In the genomic region with DNA sequence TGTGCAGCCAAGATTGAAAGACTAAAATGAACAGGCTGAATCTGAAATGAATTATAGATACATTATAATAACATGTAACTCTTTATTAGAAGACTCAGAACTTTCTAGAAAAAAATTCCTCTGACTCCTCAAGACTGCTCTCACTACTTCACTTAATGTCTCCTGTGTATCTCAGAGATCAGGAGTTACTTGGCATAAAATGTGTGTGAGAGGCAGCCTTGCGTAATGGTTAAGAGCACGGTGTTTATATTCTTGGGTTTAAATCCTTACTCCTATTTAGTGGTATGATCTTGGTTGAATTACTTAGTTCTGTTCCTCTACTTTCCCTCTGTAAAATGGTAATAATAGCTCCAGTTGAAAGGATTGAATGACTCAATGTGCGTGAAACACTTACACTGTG, we compare ENCODE assay signal across 26 cellular contexts.
"Had no signal": no experiment of that assay in that cellular context is flagged by ENCODE, and none has a peak within 500 bp of the region (broad histone marks: within the 10 kb centered on the region; RNA-seq: fewer than 3 reads in every experiment).

No MANE protein-coding gene starts in this region.

- H3K27me3 ChIP-seq: esophagus squamous epithelium, right lobe of liver, thyroid gland, vagina had no signal

- H3K4me1 ChIP-seq: esophagus squamous epithelium, lower lobe of right lung, parathyroid adenoma, right lobe of liver, thyroid gland, vagina had no signal

- H3K27ac ChIP-seq: esophagus squamous epithelium, lower lobe of right lung, parathyroid adenoma, right lobe of liver, thyroid gland, vagina had no signal

- H3K9me3 ChIP-seq: esophagus squamous epithelium, lower lobe of right lung, mucosa of descending colon, right lobe of liver, thyroid gland, vagina had no signal

- H3K79me2 ChIP-seq: parathyroid adenoma had no signal

- H3K4me2 ChIP-seq: smooth muscle cell had no signal

- DNase-seq: cortex of kidney; effector memory CD8-positive, alpha-beta T cell; erythroblast; esophagus squamous epithelium; hypothalamus; immature natural killer cell; left ventricle myocardium superior; lower lobe of right lung; mucosa of descending colon; naive B cell; right lobe of liver; stimulated activated CD4-positive, alpha-beta T cell treated with anti-CD3 and anti-CD28 coated beads, Interleukin-12 subunit alpha, Interleukin-12 subunit beta, amount 100 ng/mL, for 4 hours; stimulated activated CD4-positive, alpha-beta T cell treated with anti-CD3 and anti-CD28 coated beads, Interleukin-1b, Interleukin-23, amount 100 ng/mL, for 48 hours; stimulated activated CD4-positive, alpha-beta T cell treated with anti-CD3 and anti-CD28 coated beads, Interleukin-4, amount 100 ng/mL, for 1 hour; stimulated activated CD8-positive, alpha-beta memory T cell treated with anti-CD3 and anti-CD28 coated beads, Interleukin-4, amount 100 ng/mL, for 48 hours; stimulated activated naive CD4-positive, alpha-beta T cell; stimulated activated naive CD8-positive, alpha-beta T cell treated with anti-CD3 and anti-CD28 coated beads, Interleukin-15, amount 100 ng/mL, for 72 hours; thyroid gland; trophoblast cell had no signal

- H3K36me3 ChIP-seq: esophagus squamous epithelium, lower lobe of right lung, right lobe of liver, thyroid gland, vagina had no signal

- ATAC-seq: effector memory CD8-positive, alpha-beta T cell; left ventricle myocardium superior; lower lobe of right lung; mucosa of descending colon; natural killer cell treated with Interleukin-12 subunit alpha and Interleukin-12 subunit beta and Interleukin-15 and Interleukin-18, amount 100 ng/mL, for 72 hours; right lobe of liver; stimulated activated naive CD8-positive, alpha-beta T cell treated with anti-CD3 and anti-CD28 coated beads, Interleukin-15, amount 100 ng/mL, for 72 hours had no signal

- H3K4me3 ChIP-seq: esophagus squamous epithelium, lower lobe of right lung, mucosa of descending colon, right lobe of liver, smooth muscle cell, thyroid gland, vagina had no signal

- FAIRE-seq: endometrium, frontal cortex, keratinocyte had no signal

- H3K9ac ChIP-seq: parathyroid adenoma had no signal

- H2AFZ ChIP-seq: parathyroid adenoma had no signal
